ENCODE assay signal across 30 cellular contexts in the genomic region with DNA sequence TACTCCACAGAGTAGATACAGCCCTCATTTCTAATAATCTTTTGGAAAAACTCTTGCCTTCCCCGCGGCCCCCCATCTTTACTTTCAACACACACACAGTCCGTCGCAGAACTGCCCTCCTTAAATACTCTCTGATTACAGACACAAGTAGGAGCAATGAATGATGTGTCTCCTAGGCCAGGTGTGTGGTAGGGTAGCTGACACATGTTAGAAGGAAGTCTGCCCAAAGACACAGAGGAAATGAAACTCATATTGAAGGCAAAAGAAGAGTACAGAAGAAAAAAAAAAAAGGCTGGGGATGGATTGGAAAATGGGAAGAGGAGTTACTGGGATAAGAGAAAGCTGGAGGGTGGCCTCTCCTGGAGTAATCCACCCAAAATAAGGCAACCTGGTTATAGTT. TPM values are rescaled to one million over a fixed set of nuclear protein-coding genes. Genes with fewer than 3 reads are reported as not detected.
"Had no signal": no experiment of that assay in that cellular context is flagged by ENCODE, and none has a peak within 500 bp of the region (broad histone marks: within the 10 kb centered on the region; RNA-seq: fewer than 3 reads in every experiment).

No MANE protein-coding gene starts in this region.

- ATAC-seq: effector memory CD8-positive, alpha-beta T cell; left lobe of liver; mucosa of descending colon; naive thymus-derived CD4-positive, alpha-beta T cell; sciatic nerve; stimulated activated effector memory CD8-positive, alpha-beta T cell treated with anti-CD3 and anti-CD28 coated beads, Interleukin-12 subunit alpha, Interleukin-12 subunit beta, amount 100 ng/mL, for 72 hours; stimulated activated naive CD8-positive, alpha-beta T cell treated with anti-CD3 and anti-CD28 coated beads, Interleukin-15, Interleukin-2, amounts not matched to agents 100 U/mL and 50 U/mL, for 24 hours had no signal

- H3K4me1 Mint-ChIP-seq: nephron had no signal

- H3K4me3 Mint-ChIP-seq: effector memory CD8-positive, alpha-beta T cell; mesothelial cell of epicardium; naive thymus-derived CD4-positive, alpha-beta T cell; nephron; stimulated activated effector memory CD8-positive, alpha-beta T cell treated with anti-CD3 and anti-CD28 coated beads, Interleukin-12 subunit alpha, Interleukin-12 subunit beta, amount 100 ng/mL, for 72 hours; type B pancreatic cell had no signal

- H3K4me2 ChIP-seq: smooth muscle cell had no signal

- H3K36me3 Mint-ChIP-seq: mesothelial cell of epicardium; stimulated activated effector memory CD8-positive, alpha-beta T cell treated with anti-CD3 and anti-CD28 coated beads, Interleukin-12 subunit alpha, Interleukin-12 subunit beta, amount 100 ng/mL, for 72 hours; type B pancreatic cell had no signal

- H3K27ac Mint-ChIP-seq: effector memory CD8-positive, alpha-beta T cell; mesothelial cell of epicardium; naive thymus-derived CD4-positive, alpha-beta T cell; nephron; stimulated activated effector memory CD8-positive, alpha-beta T cell treated with anti-CD3 and anti-CD28 coated beads, Interleukin-12 subunit alpha, Interleukin-12 subunit beta, amount 100 ng/mL, for 72 hours; type B pancreatic cell had no signal

- H3K4me1 ChIP-seq: prostate gland, testis, tibial artery had no signal

- H3K27ac ChIP-seq: prostate gland, right atrium auricular region, testis, tibial artery had no signal

- H3K9me3 ChIP-seq: prostate gland, testis had no signal

- DNase-seq: cortex of kidney; effector memory CD8-positive, alpha-beta T cell; erythroblast; head of caudate nucleus; kidney; mesenchymal stem cell; mucosa of descending colon; naive thymus-derived CD4-positive, alpha-beta T cell; nucleus accumbens; stimulated activated CD4-positive, alpha-beta T cell treated with anti-CD3 and anti-CD28 coated beads, Interleukin-12 subunit alpha, Interleukin-12 subunit beta, amount 100 ng/mL, for 4 hours; stimulated activated CD4-positive, alpha-beta T cell treated with anti-CD3 and anti-CD28 coated beads, Interleukin-1b, Interleukin-23, amount 100 ng/mL, for 48 hours; stimulated activated CD4-positive, alpha-beta T cell treated with anti-CD3 and anti-CD28 coated beads, Interleukin-4, amount 100 ng/mL, for 24 hours; stimulated activated naive CD8-positive, alpha-beta T cell treated with anti-CD3 and anti-CD28 coated beads, Interleukin-15, Interleukin-2, amounts not matched to agents 100 U/mL and 50 U/mL, for 24 hours; substantia nigra; testis; tibial artery had no signal

- H3K36me3 ChIP-seq: prostate gland, right atrium auricular region, tibial artery had no signal

- H3K4me3 ChIP-seq: lung, mucosa of descending colon, prostate gland, right atrium auricular region, smooth muscle cell, testis, tibial artery had no signal

- H3K27me3 ChIP-seq: right atrium auricular region, testis had no signal

- FAIRE-seq: endometrium, frontal cortex, kidney had no signal

RNA-seq across cellular contexts. Expression of a gene that starts 14.6 kb away (rescaled TPM):
- polyA plus RNA-seq: liver; lung; naive thymus-derived CD4-positive, alpha-beta T cell; smooth muscle cell; urinary bladder had no signal

RNA-seq across cellular contexts. Expression of a gene that starts 39.9 kb away (rescaled TPM):
- polyA plus RNA-seq: liver, lung, smooth muscle cell, urinary bladder had no signal
